1 cellular context compared by ENCODE assay signal in the genomic region with DNA sequence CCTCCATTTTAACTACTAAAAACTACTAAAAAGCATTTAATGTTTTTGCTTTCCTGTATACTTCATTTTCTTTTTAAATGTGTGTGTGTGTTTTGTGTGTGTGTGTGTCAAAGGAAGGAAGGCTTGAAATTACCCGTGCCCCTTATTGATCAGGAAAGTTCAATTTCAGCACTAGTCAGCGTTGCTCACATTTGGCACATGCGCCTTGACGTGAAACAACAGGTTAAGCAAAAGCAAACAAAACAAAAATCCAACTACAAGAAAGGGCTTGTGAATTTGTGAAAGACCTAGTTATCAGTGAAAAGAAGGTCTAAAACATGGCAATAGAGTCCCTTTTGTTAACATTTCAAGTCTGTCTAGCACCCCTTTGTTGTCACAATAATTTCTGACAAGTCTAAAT.
TF ChIP-seq lines count a peak whose summit lies in the region.

No MANE protein-coding gene starts in this region.

TF ChIP-seq in HepG2, 621 proteins besides CTCF, POLR2A, EP300 and RAD21 (continued from another document):
- TF ChIP-seq, protein P1, sequence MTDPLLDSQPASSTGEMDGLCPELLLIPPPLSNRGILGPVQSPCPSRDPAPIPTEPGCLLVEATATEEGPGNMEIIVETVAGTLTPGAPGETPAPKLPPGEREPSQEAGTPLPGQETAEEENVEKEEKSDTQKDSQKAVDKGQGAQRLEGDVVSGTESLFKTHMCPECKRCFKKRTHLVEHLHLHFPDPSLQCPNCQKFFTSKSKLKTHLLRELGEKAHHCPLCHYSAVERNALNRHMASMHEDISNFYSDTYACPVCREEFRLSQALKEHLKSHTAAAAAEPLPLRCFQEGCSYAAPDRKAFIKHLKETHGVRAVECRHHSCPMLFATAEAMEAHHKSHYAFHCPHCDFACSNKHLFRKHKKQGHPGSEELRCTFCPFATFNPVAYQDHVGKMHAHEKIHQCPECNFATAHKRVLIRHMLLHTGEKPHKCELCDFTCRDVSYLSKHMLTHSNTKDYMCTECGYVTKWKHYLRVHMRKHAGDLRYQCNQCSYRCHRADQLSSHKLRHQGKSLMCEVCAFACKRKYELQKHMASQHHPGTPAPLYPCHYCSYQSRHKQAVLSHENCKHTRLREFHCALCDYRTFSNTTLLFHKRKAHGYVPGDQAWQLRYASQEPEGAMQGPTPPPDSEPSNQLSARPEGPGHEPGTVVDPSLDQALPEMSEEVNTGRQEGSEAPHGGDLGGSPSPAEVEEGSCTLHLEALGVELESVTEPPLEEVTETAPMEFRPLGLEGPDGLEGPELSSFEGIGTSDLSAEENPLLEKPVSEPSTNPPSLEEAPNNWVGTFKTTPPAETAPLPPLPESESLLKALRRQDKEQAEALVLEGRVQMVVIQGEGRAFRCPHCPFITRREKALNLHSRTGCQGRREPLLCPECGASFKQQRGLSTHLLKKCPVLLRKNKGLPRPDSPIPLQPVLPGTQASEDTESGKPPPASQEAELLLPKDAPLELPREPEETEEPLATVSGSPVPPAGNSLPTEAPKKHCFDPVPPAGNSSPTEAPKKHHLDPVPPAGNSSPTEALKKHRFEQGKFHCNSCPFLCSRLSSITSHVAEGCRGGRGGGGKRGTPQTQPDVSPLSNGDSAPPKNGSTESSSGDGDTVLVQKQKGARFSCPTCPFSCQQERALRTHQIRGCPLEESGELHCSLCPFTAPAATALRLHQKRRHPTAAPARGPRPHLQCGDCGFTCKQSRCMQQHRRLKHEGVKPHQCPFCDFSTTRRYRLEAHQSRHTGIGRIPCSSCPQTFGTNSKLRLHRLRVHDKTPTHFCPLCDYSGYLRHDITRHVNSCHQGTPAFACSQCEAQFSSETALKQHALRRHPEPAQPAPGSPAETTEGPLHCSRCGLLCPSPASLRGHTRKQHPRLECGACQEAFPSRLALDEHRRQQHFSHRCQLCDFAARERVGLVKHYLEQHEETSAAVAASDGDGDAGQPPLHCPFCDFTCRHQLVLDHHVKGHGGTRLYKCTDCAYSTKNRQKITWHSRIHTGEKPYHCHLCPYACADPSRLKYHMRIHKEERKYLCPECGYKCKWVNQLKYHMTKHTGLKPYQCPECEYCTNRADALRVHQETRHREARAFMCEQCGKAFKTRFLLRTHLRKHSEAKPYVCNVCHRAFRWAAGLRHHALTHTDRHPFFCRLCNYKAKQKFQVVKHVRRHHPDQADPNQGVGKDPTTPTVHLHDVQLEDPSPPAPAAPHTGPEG (CRISPR knock-in tag; IDR thresholded peaks at IDR 0.05) = peak; percentile 93
- no peak for TF ChIP-seq ZSCAN25 (CRISPR knock-in tag; IDR thresholded peaks at IDR 0.05)
TF ChIP-seq in HepG2: peak in this region for 2.
